14 cellular contexts compared by ENCODE assay signal in the genomic region with DNA sequence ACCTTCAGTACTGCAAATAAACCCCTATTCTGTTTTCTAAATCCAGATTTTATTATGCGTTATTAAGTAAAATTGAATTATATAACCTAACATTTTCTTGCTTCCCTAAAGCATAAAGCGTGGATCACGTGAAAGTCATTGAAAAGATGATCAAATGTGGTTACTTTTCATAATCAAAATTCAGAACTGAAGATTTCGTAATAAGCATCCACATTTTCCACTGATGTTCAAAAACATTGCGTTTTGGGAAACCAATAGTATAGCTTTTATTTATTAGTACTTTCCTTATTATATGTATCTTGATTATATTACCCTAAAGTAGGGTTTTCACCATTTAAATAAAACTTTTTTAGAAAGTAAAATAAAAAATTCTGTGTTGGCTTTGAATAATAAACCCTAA. TPM values are rescaled to one million over a fixed set of nuclear protein-coding genes. Genes with fewer than 3 reads are reported as not detected.
DNase-seq lines count a peak whose midpoint lies in the region; TF ChIP-seq lines count a peak whose summit lies in the region.
"Had no signal": no experiment of that assay in that cellular context is flagged by ENCODE, and none has a peak within 500 bp of the region (broad histone marks: within the 10 kb centered on the region; RNA-seq: fewer than 3 reads in every experiment).

No MANE protein-coding gene starts in this region.

- no peaks in the 10 kb centered on the region for H3K36me3 ChIP-seq in OCI-LY1 (ENCODE audit: insufficient read depth, low read length)
- H3K36me3 ChIP-seq: gastrocnemius medialis had no signal

- WGBS in lower leg skin, 2 donors, result 92% methylated on average over 5 of the region's 5 CpGs

- peaks cover 2% of the 10 kb centered on the region for H3K36me3 Mint-ChIP-seq in activated naive CD8-positive, alpha-beta T cell
- peaks cover 4% of the 10 kb centered on the region for H3K36me3 Mint-ChIP-seq in activated naive CD8-positive, alpha-beta T cell treated with anti-CD3 and anti-CD28 coated beads for 36 hours
- H3K36me3 Mint-ChIP-seq in brain (no peaks in the 10 kb centered on the region), type B pancreatic cell (no peaks in the 10 kb centered on the region)

- TF ChIP-seq POLR2A in lower leg skin (IDR thresholded peaks at IDR 0.05), result no peak

- no peaks in the 10 kb centered on the region for H3K27me3 ChIP-seq in OCI-LY1 (ENCODE audit: insufficient read depth, low read length)
- H3K27me3 ChIP-seq: gastrocnemius medialis had no signal

- H3K9ac ChIP-seq in OCI-LY1 (ENCODE audit: low read length), result no peak overlapping the region

- no peaks in the 10 kb centered on the region for H3K9me3 ChIP-seq in OCI-LY1 (ENCODE audit: low read length)
- H3K9me3 ChIP-seq: gastrocnemius medialis had no signal

- H3K79me2 ChIP-seq in OCI-LY1 (ENCODE audit: insufficient read depth, low read length), result peaks cover 58% of the 10 kb centered on the region

- H3K9me3 Mint-ChIP-seq in activated naive CD8-positive, alpha-beta T cell (ENCODE audit: low read depth), result no peaks in the 10 kb centered on the region
- H3K9me3 Mint-ChIP-seq in activated naive CD8-positive, alpha-beta T cell treated with anti-CD3 and anti-CD28 coated beads for 36 hours, result no peaks in the 10 kb centered on the region
- no peaks in the 10 kb centered on the region for H3K9me3 Mint-ChIP-seq in brain
- H3K9me3 Mint-ChIP-seq in type B pancreatic cell, result no peaks in the 10 kb centered on the region

- H2AFZ ChIP-seq in OCI-LY1 (ENCODE audit: low read length), result no peak overlapping the region

- no peaks in the 10 kb centered on the region for H3K27me3 Mint-ChIP-seq in activated naive CD8-positive, alpha-beta T cell
- no peaks in the 10 kb centered on the region for H3K27me3 Mint-ChIP-seq in activated naive CD8-positive, alpha-beta T cell treated with anti-CD3 and anti-CD28 coated beads for 36 hours
- peaks cover 19% of the 10 kb centered on the region for H3K27me3 Mint-ChIP-seq in brain
- H3K27me3 Mint-ChIP-seq in type B pancreatic cell, result no peaks in the 10 kb centered on the region

- peaks cover 43% of the 10 kb centered on the region for H3K4me1 Mint-ChIP-seq in activated naive CD8-positive, alpha-beta T cell (ENCODE audit: low read depth)
- peaks cover 31% of the 10 kb centered on the region for H3K4me1 Mint-ChIP-seq in activated naive CD8-positive, alpha-beta T cell treated with anti-CD3 and anti-CD28 coated beads for 36 hours
- peaks cover 65% of the 10 kb centered on the region for H3K4me1 Mint-ChIP-seq in brain
- H3K4me1 Mint-ChIP-seq in type B pancreatic cell (ENCODE audit: unreplicated experiment), result no peaks in the 10 kb centered on the region

- TF ChIP-seq CTCF in OCI-LY1 (IDR thresholded peaks at IDR 0.05; ENCODE audit: low read length) (no peak), brain (conservative IDR thresholded peaks at IDR 0.05) (no peak), type B pancreatic cell (conservative IDR thresholded peaks at IDR 0.05) (no peak), lower leg skin (IDR thresholded peaks at IDR 0.05) (no peak)

- peak overlapping the region; percentile 92 for H3K4me3 Mint-ChIP-seq in activated naive CD8-positive, alpha-beta T cell
- no peak overlapping the region for H3K4me3 Mint-ChIP-seq in activated naive CD8-positive, alpha-beta T cell treated with anti-CD3 and anti-CD28 coated beads for 36 hours
- H3K4me3 Mint-ChIP-seq in brain, result peak overlapping the region; percentile 91 to 99 (median 96)
- H3K4me3 Mint-ChIP-seq in type B pancreatic cell, result peak overlapping the region; percentile 95

- no peaks in the 10 kb centered on the region for H3F3A ChIP-seq in OCI-LY1 (ENCODE audit: insufficient read depth, low read length)

- no peak overlapping the region for H3K27ac Mint-ChIP-seq in activated naive CD8-positive, alpha-beta T cell
- H3K27ac Mint-ChIP-seq in activated naive CD8-positive, alpha-beta T cell treated with anti-CD3 and anti-CD28 coated beads for 36 hours, result no peak overlapping the region
- H3K27ac Mint-ChIP-seq in brain, result peak overlapping the region in 1 of 5 experiments; percentile 98
- no peak overlapping the region for H3K27ac Mint-ChIP-seq in type B pancreatic cell

- no peak overlapping the region for H3K27ac ChIP-seq in OCI-LY1 (ENCODE audit: low read depth, low read length, poor library complexity, severe bottlenecking)
- H3K27ac ChIP-seq: gastrocnemius medialis had no signal

- H3K4me3 ChIP-seq in OCI-LY1 (ENCODE audit: low read depth, low read length, poor library complexity, severe bottlenecking), result peak overlapping the region; percentile 77
- no peak overlapping the region for H3K4me3 ChIP-seq in lower leg skin (ENCODE audit: low read depth, poor library complexity, severe bottlenecking)
- H3K4me3 ChIP-seq: gastrocnemius medialis had no signal

- DNase-seq in activated naive CD8-positive, alpha-beta T cell treated with anti-CD3 and anti-CD28 coated beads for 36 hours, result no peak
- DNase-seq in type B pancreatic cell (ENCODE audit: extremely low spot score, unreplicated experiment) (no peak), cerebellar nuclear complex (lab: John Stamatoyannopoulos, UW) (no peak), lower leg skin (ENCODE audit: low spot score in 2 of 2) (no peak), NOMO-1 treated with dmso at 0.1 percent for 144 hours (lab: John Stamatoyannopoulos, UW; ENCODE audit: unreplicated experiment) (no peak)
- DNase-seq: activated CD4-positive, CD25-positive, alpha-beta regulatory T cell; activated gamma-delta T cell; gastrocnemius medialis; mesendoderm; NCI-H1092; NCI-H2171 treated with DMSO at 0.1 percent for 48 hours had no signal

- no peaks in the 10 kb centered on the region for H3K9me2 ChIP-seq in OCI-LY1 (ENCODE audit: low read depth, low read length)

- peaks cover 54% of the 10 kb centered on the region for H3K4me1 ChIP-seq in OCI-LY1 (ENCODE audit: insufficient read depth, low read length, severe bottlenecking)

- H3K4me2 ChIP-seq in OCI-LY1 (ENCODE audit: low read length), result peak overlapping the region; percentile 95; the same call in 1 of the 2 replicates

- H4K20me1 ChIP-seq in OCI-LY1 (ENCODE audit: insufficient read depth, low read length), result no peaks in the 10 kb centered on the region

- intact Hi-C loops in lower leg skin (cut with DNase I; ENCODE audit: low total_unique reads), result no loop called here

RNA-seq across cellular contexts. Expression of a gene that starts 1.8 kb away (rescaled TPM):
- total RNA-seq in activated naive CD8-positive, alpha-beta T cell treated with anti-CD3 and anti-CD28 coated beads for 36 hours, result 10 to 100 TPM; 10.7 to 13.0 TPM
- polyA plus RNA-seq in brain (ENCODE audit: insufficient read depth, low read depth, low replicate concordance), result 6.5 TPM
- total RNA-seq in type B pancreatic cell (ENCODE audit: low replicate concordance) (6.5 and 17.5 TPM in 2 replicates), lower leg skin (1 to 10 TPM; 1.7 to 7.2 (median 5.4) TPM)

RNA-seq across cellular contexts. Expression of a gene that starts 1.9 kb away (rescaled TPM):
- 1 to 10 TPM in 1 of 2 experiments, under 1 TPM in 1; 0.76 to 1.0 TPM for total RNA-seq in activated naive CD8-positive, alpha-beta T cell treated with anti-CD3 and anti-CD28 coated beads for 36 hours
- 0.85 TPM for polyA plus RNA-seq in brain (ENCODE audit: insufficient read depth, low read depth, low replicate concordance)
- 3.1 and 4.2 TPM in 2 replicates for total RNA-seq in type B pancreatic cell (ENCODE audit: low replicate concordance)
- 1 to 10 TPM; 1.6 to 3.4 (median 2.5) TPM for total RNA-seq in lower leg skin
